Comparison of ENCODE assay signal across 9 cellular contexts in genomic region chr21:19935459-19935858, GRCh38.
"Had no signal": no experiment of that assay in that cellular context is flagged by ENCODE, and none has a peak within 500 bp of the region (broad histone marks: within the 10 kb centered on the region; RNA-seq: fewer than 3 reads in every experiment).

No MANE protein-coding gene starts in this region.

- H3K27ac Mint-ChIP-seq: GM23338, H9, HFFc6, IgD-negative memory B cell had no signal

- H3K27ac ChIP-seq: HL-60, KMS-11 had no signal

- H3K4me2 ChIP-seq: GM23338, KMS-11 had no signal

- DNase-seq: H9, HFFc6, KBM-7 had no signal

- H3K9ac ChIP-seq: KMS-11 had no signal

- H3K4me3 Mint-ChIP-seq: GM23338, H9, HFFc6, IgD-negative memory B cell had no signal

- H3K4me1 Mint-ChIP-seq: GM23338, H9, IgD-negative memory B cell had no signal

- H2AFZ ChIP-seq: GM23338 had no signal

- H3K27me3 Mint-ChIP-seq: IgD-negative memory B cell had no signal

- ATAC-seq: GM23338, HCT116, HepG2 had no signal

- H3K36me3 Mint-ChIP-seq: IgD-negative memory B cell had no signal

- H3K4me3 ChIP-seq: GM23338 had no signal

- H3K9me3 Mint-ChIP-seq: GM23338, H9 had no signal
